In genomic region chr13:41229356-41229755, GRCh38 we compare ENCODE assay signal across 9 cellular contexts.
"Had no signal": no experiment of that assay in that cellular context is flagged by ENCODE, and none has a peak within 500 bp of the region (broad histone marks: within the 10 kb centered on the region; RNA-seq: fewer than 3 reads in every experiment).

No MANE protein-coding gene starts in this region.

- DNase-seq: GM23248, GOT3, H9, HCEC 1CT, HFFc6, Kasumi-1, KG1 had no signal

- FAIRE-seq: H54 had no signal

- H3K4me3 ChIP-seq: GM23248 had no signal

- H3K9ac ChIP-seq: GM23248 had no signal

- H2AFZ ChIP-seq: GM23248 had no signal

- H3K27ac ChIP-seq: GM23248, HL-60 had no signal
